In the genomic region with DNA sequence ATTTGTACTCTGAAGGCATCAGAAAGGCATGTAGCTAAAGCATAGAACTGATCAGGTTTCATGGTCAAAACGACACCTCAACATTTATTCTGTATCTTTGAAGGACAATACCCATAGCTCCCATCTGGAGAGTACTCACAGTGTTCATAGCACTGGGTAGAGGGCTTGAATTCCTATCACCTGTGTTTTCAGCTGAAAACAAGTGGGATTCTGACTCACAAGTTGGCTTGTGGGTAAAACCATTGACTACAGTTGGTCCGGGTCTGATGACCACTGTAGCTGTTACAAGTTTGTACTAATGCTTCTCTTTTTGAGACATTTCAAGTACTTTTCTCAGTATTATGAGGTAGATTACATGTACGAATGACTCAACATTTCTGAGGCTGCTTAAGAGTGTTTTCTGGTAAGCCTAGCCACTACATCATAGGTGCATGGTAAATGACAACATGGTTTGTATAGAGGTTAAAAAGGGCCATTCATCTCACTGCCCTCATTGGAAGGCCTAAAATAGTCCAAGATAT, we compare ENCODE assay signal across 8 cellular contexts.
DNase-seq lines count a peak whose midpoint lies in the region; ATAC-seq and TF ChIP-seq lines count a peak whose summit lies in the region.

No MANE protein-coding gene starts in this region.

- H3K27me3 Mint-ChIP-seq in activated T-cell treated with anti-CD3 and anti-CD28 coated beads, Interleukin-2, amount 50 U/mL, for 72 hours (ENCODE audit: low read depth), result no peaks in the 10 kb centered on the region
- H3K27me3 Mint-ChIP-seq in natural killer cell (ENCODE audit: low read depth in 2 of 2), result no peaks in the 10 kb centered on the region
- H3K27me3 Mint-ChIP-seq in glutamatergic neuron (ENCODE audit: unreplicated experiment), result peaks cover 4% of the 10 kb centered on the region

- DNase-seq in activated T-cell treated with anti-CD3 and anti-CD28 coated beads, Interleukin-2, amount 50 U/mL, for 72 hours, result peak; percentile 77 to 79
- DNase-seq in natural killer cell (no peak), NCI-H2171 (lab: John Stamatoyannopoulos, UW) (no peak), Kasumi-1 (lab: John Stamatoyannopoulos, UW) (no peak), glutamatergic neuron (no peak), DMS114 treated with DMSO at 0.1 percent for 48 hours (lab: John Stamatoyannopoulos, UW; ENCODE audit: unreplicated experiment) (no peak)

- H3K4me3 Mint-ChIP-seq in activated T-cell treated with anti-CD3 and anti-CD28 coated beads, Interleukin-2, amount 50 U/mL, for 72 hours, result peak overlapping the region; percentile 69 to 73
- H3K4me3 Mint-ChIP-seq in natural killer cell (no peak overlapping the region), glutamatergic neuron (ENCODE audit: unreplicated experiment) (no peak overlapping the region)

- intact Hi-C loops in natural killer cell (cut with micrococcal nuclease), result loop anchor here (10.0 kb wide), 1 partner anchor 112 kb away; no protein-coding TSS in a partner anchor

- no peak for TF ChIP-seq CTCF in natural killer cell (IDR thresholded peaks at IDR 0.05)
- no peak for TF ChIP-seq CTCF in glutamatergic neuron (IDR thresholded peaks at IDR 0.05; ENCODE audit: partially characterized antibody, unreplicated experiment)

- H3K27ac Mint-ChIP-seq in activated T-cell treated with anti-CD3 and anti-CD28 coated beads, Interleukin-2, amount 50 U/mL, for 72 hours, result peak overlapping the region; percentile 100
- H3K27ac Mint-ChIP-seq in natural killer cell (no peak overlapping the region), glutamatergic neuron (ENCODE audit: unreplicated experiment) (no peak overlapping the region)

- peaks cover 0 to 10% of the 10 kb centered on the region in 2 donors for H3K36me3 Mint-ChIP-seq in activated T-cell treated with anti-CD3 and anti-CD28 coated beads, Interleukin-2, amount 50 U/mL, for 72 hours (ENCODE audit: insufficient read depth in 2 of 2)
- H3K36me3 Mint-ChIP-seq in natural killer cell (no peaks in the 10 kb centered on the region), glutamatergic neuron (ENCODE audit: unreplicated experiment) (no peaks in the 10 kb centered on the region)

- peaks cover 0 to 2% of the 10 kb centered on the region in 2 donors for H3K9me3 Mint-ChIP-seq in activated T-cell treated with anti-CD3 and anti-CD28 coated beads, Interleukin-2, amount 50 U/mL, for 72 hours
- H3K9me3 Mint-ChIP-seq in natural killer cell (no peaks in the 10 kb centered on the region), glutamatergic neuron (ENCODE audit: unreplicated experiment) (no peaks in the 10 kb centered on the region)

- peak; percentile 43 for ATAC-seq in GM18870 (IDR thresholded peaks at IDR 0.05; ENCODE audit: unreplicated experiment)
- peak; percentile 37 for ATAC-seq in HG03442 (IDR thresholded peaks at IDR 0.05; ENCODE audit: unreplicated experiment)
- peak; percentile 71 to 78 for ATAC-seq in activated T-cell treated with anti-CD3 and anti-CD28 coated beads, Interleukin-2, amount 50 U/mL, for 72 hours (replicated peaks in 1 of 2)
- ATAC-seq in natural killer cell, result peak; percentile 37 to 81 (median 56)

- H3K4me1 Mint-ChIP-seq in activated T-cell treated with anti-CD3 and anti-CD28 coated beads, Interleukin-2, amount 50 U/mL, for 72 hours (ENCODE audit: low read depth), result peaks cover 89% of the 10 kb centered on the region
- H3K4me1 Mint-ChIP-seq in natural killer cell (peaks cover 10% of the 10 kb centered on the region in 2 donors), glutamatergic neuron (ENCODE audit: low read depth, unreplicated experiment) (no peaks in the 10 kb centered on the region)

Comparison
In these comparisons a context has a peak if more than half of its experiments do, and no peak if none do; other contexts are left out.
1. DNase-seq: peak in activated T-cell treated with anti-CD3 and anti-CD28 coated beads, Interleukin-2, amount 50 U/mL, for 72 hours (2 of 2); none in natural killer cell (single experiment), NCI-H2171 (single experiment), Kasumi-1 (0 of 2), glutamatergic neuron (single experiment) and DMS114 treated with DMSO at 0.1 percent for 48 hours (single experiment).
2. H3K4me3 Mint-ChIP-seq: peak in activated T-cell treated with anti-CD3 and anti-CD28 coated beads, Interleukin-2, amount 50 U/mL, for 72 hours (2 of 2); none in natural killer cell (single experiment) and glutamatergic neuron (single experiment).
3. Peak in every context shown above with its lines, with median percentiles within 50 percentile points of each other: ATAC-seq.